ENCODE assay signal across 16 cellular contexts in genomic region chr14:32648434-32648833, GRCh38.
DNase-seq lines count a peak whose midpoint lies in the region; ATAC-seq and TF ChIP-seq lines count a peak whose summit lies in the region.
"Had no signal": no experiment of that assay in that cellular context is flagged by ENCODE, and none has a peak within 500 bp of the region (broad histone marks: within the 10 kb centered on the region; RNA-seq: fewer than 3 reads in every experiment).

No MANE protein-coding gene starts in this region.

- H3K27ac ChIP-seq in breast epithelium: no peak overlapping the region
- H3K27ac ChIP-seq in hepatocyte: no peak overlapping the region
- no peak overlapping the region for H3K27ac ChIP-seq in body of pancreas
- H3K27ac ChIP-seq: PC-9 had no signal

- H3K4me3 Mint-ChIP-seq in MCF 10A (ENCODE audit: unreplicated experiment): no peak overlapping the region
- H3K4me3 Mint-ChIP-seq: neural crest cell, WTC11 had no signal

- peak; percentile 50 for DNase-seq in MCF 10A (ENCODE audit: unreplicated experiment)
- no peak for DNase-seq in breast epithelium (ENCODE audit: low spot score in 2 of 2)
- peak; percentile 77 for DNase-seq in amniotic epithelial cell (ENCODE audit: low read depth)
- peak; percentile 5 for DNase-seq in hepatocyte (ENCODE audit: low spot score)
- DNase-seq in NCI-H146 treated with DMSO at 0.1 percent for 48 hours (lab: John Stamatoyannopoulos, UW; ENCODE audit: unreplicated experiment): no peak
- DNase-seq in lower leg skin (ENCODE audit: low spot score in 2 of 2): no peak
- no peak for DNase-seq in nucleus accumbens (lab: John Stamatoyannopoulos, UW)
- no peak for DNase-seq in body of pancreas
- DNase-seq: AML-193, NCI-H1105 treated with DMSO at 0.1 percent for 48 hours, substantia nigra, SW 1271 had no signal

- no peak overlapping the region for H3K4me3 ChIP-seq in breast epithelium
- no peak overlapping the region for H3K4me3 ChIP-seq in hepatocyte
- H3K4me3 ChIP-seq in lower leg skin (ENCODE audit: low read depth, poor library complexity, severe bottlenecking): no peak overlapping the region
- no peak overlapping the region for H3K4me3 ChIP-seq in body of pancreas
- H3K4me3 ChIP-seq: PC-9 had no signal

- TF ChIP-seq CTCF in MCF 10A (IDR thresholded peaks at IDR 0.05; ENCODE audit: unreplicated experiment) (no peak), breast epithelium (IDR thresholded peaks at IDR 0.05) (no peak), hepatocyte (IDR thresholded peaks at IDR 0.05; ENCODE audit: poor library complexity) (no peak), lower leg skin (IDR thresholded peaks at IDR 0.05) (no peak), body of pancreas (IDR thresholded peaks at IDR 0.05) (no peak)

- no TSS peak for BruUV-seq in MCF 10A (replicated peaks; lab: Mats Ljungman, UMichigan)

- no peaks in the 10 kb centered on the region for H3K9me3 ChIP-seq in breast epithelium
- H3K9me3 ChIP-seq in hepatocyte (ENCODE audit: low read depth): no peaks in the 10 kb centered on the region
- no peaks in the 10 kb centered on the region for H3K9me3 ChIP-seq in body of pancreas

- H3K4me1 Mint-ChIP-seq in MCF 10A (ENCODE audit: insufficient read depth, unreplicated experiment): no peaks in the 10 kb centered on the region
- H3K4me1 Mint-ChIP-seq: neural crest cell, WTC11 had no signal

- H3K9me2 ChIP-seq in hepatocyte (replicated peaks; ENCODE audit: insufficient read depth): no peaks in the 10 kb centered on the region

- H2AFZ ChIP-seq in hepatocyte: no peak overlapping the region
- H2AFZ ChIP-seq: PC-9 had no signal

- POLR2A ChIA-PET in MCF 10A (lab: Yijun Ruan, JAX): interaction anchor here (0.6 to 0.9 kb wide), 3 partner anchors 9 to 45 kb away, joined by 3 read pairs; no protein-coding TSS in a partner anchor

- H3K36me3 Mint-ChIP-seq in MCF 10A (ENCODE audit: insufficient read depth, unreplicated experiment): no peaks in the 10 kb centered on the region
- H3K36me3 Mint-ChIP-seq: activated naive CD4-positive, alpha-beta T cell treated with anti-CD3 and anti-CD28 coated beads, Interleukin-2, amount 50 U/mL, for 72 hours; WTC11 had no signal

- H3K79me2 ChIP-seq in hepatocyte: no peaks in the 10 kb centered on the region

- no peak for ATAC-seq in body of pancreas
- ATAC-seq: activated naive CD4-positive, alpha-beta T cell treated with anti-CD3 and anti-CD28 coated beads, Interleukin-2, amount 50 U/mL, for 72 hours; WTC11 had no signal

- H3K27me3 ChIP-seq in breast epithelium (no peaks in the 10 kb centered on the region), hepatocyte (no peaks in the 10 kb centered on the region), body of pancreas (no peaks in the 10 kb centered on the region)

- no peaks in the 10 kb centered on the region for H3K9me3 Mint-ChIP-seq in MCF 10A (ENCODE audit: unreplicated experiment)
- H3K9me3 Mint-ChIP-seq: activated naive CD4-positive, alpha-beta T cell treated with anti-CD3 and anti-CD28 coated beads, Interleukin-2, amount 50 U/mL, for 72 hours; neural crest cell; WTC11 had no signal

- H3K4me1 ChIP-seq in breast epithelium (no peaks in the 10 kb centered on the region), hepatocyte (ENCODE audit: insufficient read depth) (no peaks in the 10 kb centered on the region), body of pancreas (no peaks in the 10 kb centered on the region)

- TF ChIP-seq POLR2A in breast epithelium (IDR thresholded peaks at IDR 0.05): no peak
- no peak for TF ChIP-seq POLR2A in lower leg skin (IDR thresholded peaks at IDR 0.05)
- TF ChIP-seq POLR2A in body of pancreas (IDR thresholded peaks at IDR 0.05): no peak

- intact Hi-C loops in MCF 10A (cut with micrococcal nuclease): no loop called here
- intact Hi-C loops in breast epithelium (cut with DNase I; ENCODE audit: low total_unique reads): no loop called here
- intact Hi-C loops in lower leg skin (cut with DNase I; ENCODE audit: low total_unique reads): no loop called here
- intact Hi-C loops in body of pancreas (cut with DNase I): no loop called here

- H4K20me1 ChIP-seq in hepatocyte (ENCODE audit: insufficient read depth, poor library complexity, severe bottlenecking): no peaks in the 10 kb centered on the region

- no peak overlapping the region for H3K4me2 ChIP-seq in hepatocyte
- H3K4me2 ChIP-seq: PC-9 had no signal

- no peaks in the 10 kb centered on the region for H3K36me3 ChIP-seq in breast epithelium
- no peaks in the 10 kb centered on the region for H3K36me3 ChIP-seq in hepatocyte (replicated peaks; ENCODE audit: insufficient read depth, low read depth)
- no peaks in the 10 kb centered on the region for H3K36me3 ChIP-seq in body of pancreas (replicated peaks in 1 of 2; ENCODE audit: insufficient read depth in 1 of 2, low read depth in 2 of 2)

- H3K27ac Mint-ChIP-seq in MCF 10A (ENCODE audit: low read depth, unreplicated experiment): no peak overlapping the region
- H3K27ac Mint-ChIP-seq: activated naive CD4-positive, alpha-beta T cell treated with anti-CD3 and anti-CD28 coated beads, Interleukin-2, amount 50 U/mL, for 72 hours; WTC11 had no signal

- CTCF ChIA-PET in MCF 10A (lab: Yijun Ruan, JAX): no interaction called here

- no peaks in the 10 kb centered on the region for H3K27me3 Mint-ChIP-seq in MCF 10A (ENCODE audit: insufficient read depth, unreplicated experiment)

Comparison
In these comparisons a context has a peak if more than half of its experiments do, and no peak if none do; other contexts are left out.
1. DNase-seq: peak in MCF 10A (single experiment), amniotic epithelial cell (single experiment) and hepatocyte (single experiment); none in breast epithelium (0 of 2), NCI-H146 treated with DMSO at 0.1 percent for 48 hours (single experiment), lower leg skin (0 of 2), nucleus accumbens (0 of 56) and body of pancreas (0 of 4).